In genomic region chr20:53939554-53940355, GRCh38 we compare ENCODE assay signal across 1 cellular context.
TF ChIP-seq lines count a peak whose summit lies in the region.

No MANE protein-coding gene starts in this region.

TF ChIP-seq in HepG2, 621 proteins besides CTCF, POLR2A, EP300 and RAD21 (continued from another document and continues in another):
- TF ChIP-seq IKZF4 (CRISPR knock-in tag; IDR thresholded peaks at IDR 0.05; ENCODE audit: borderline replicate concordance, low read depth, not compliant biosample characterization) (no peak), ZNF3 (CRISPR knock-in tag; IDR thresholded peaks at IDR 0.05) (peak; percentile 90), ZSCAN22 (CRISPR knock-in tag; IDR thresholded peaks at IDR 0.05) (no peak), KDM5B (CRISPR knock-in tag; IDR thresholded peaks at IDR 0.05; ENCODE audit: borderline replicate concordance) (no peak), RARA (CRISPR knock-in tag; IDR thresholded peaks at IDR 0.05) (no peak), EEA1 (CRISPR knock-in tag; IDR thresholded peaks at IDR 0.05; ENCODE audit: borderline replicate concordance) (no peak), ZNF546 (CRISPR knock-in tag; conservative IDR thresholded peaks at IDR 0.05) (no peak), ZBTB42 (CRISPR knock-in tag; IDR thresholded peaks at IDR 0.05) (0 out of 2 replicates have a peak, but pooled peaks have one; percentile 30), JUND (CRISPR knock-in tag; IDR thresholded peaks at IDR 0.05) (no peak), KAT7 (CRISPR knock-in tag; IDR thresholded peaks at IDR 0.05; ENCODE audit: borderline replicate concordance) (no peak), MAFK (conservative IDR thresholded peaks at IDR 0.05 in 1 of 2, IDR thresholded peaks at IDR 0.05 in 1 of 2; ENCODE audit: low read length in 2 of 2) (no peak), BORCS8-MEF2B (CRISPR knock-in tag; IDR thresholded peaks at IDR 0.05) (peak; percentile 81; the same call in 1 of the 2 replicates), ZSCAN5A (CRISPR knock-in tag; IDR thresholded peaks at IDR 0.05; ENCODE audit: borderline replicate concordance) (peak; percentile 80; the same call in 1 of the 2 replicates), THAP8 (CRISPR knock-in tag; IDR thresholded peaks at IDR 0.05; ENCODE audit: borderline replicate concordance) (no peak), SMAD9 (CRISPR knock-in tag; IDR thresholded peaks at IDR 0.05) (0 out of 2 replicates have a peak, but pooled peaks have one; percentile 10), BCL6 (CRISPR knock-in tag; IDR thresholded peaks at IDR 0.05) (peak; percentile 80), NFYB (CRISPR knock-in tag; IDR thresholded peaks at IDR 0.05) (no peak), ZNF788 (CRISPR knock-in tag; IDR thresholded peaks at IDR 0.05; ENCODE audit: borderline replicate concordance) (no peak), ZNF746 (CRISPR knock-in tag; IDR thresholded peaks at IDR 0.05) (no peak), ZNF781 (CRISPR knock-in tag; IDR thresholded peaks at IDR 0.05; ENCODE audit: borderline replicate concordance, not compliant biosample characterization) (peak; percentile 82), RFX5 (IDR thresholded peaks at IDR 0.05; ENCODE audit: low read depth, low read length) (no peak), JUNB (CRISPR knock-in tag; IDR thresholded peaks at IDR 0.05; ENCODE audit: borderline replicate concordance) (no peak), ZNF367 (CRISPR knock-in tag; IDR thresholded peaks at IDR 0.05; ENCODE audit: borderline replicate concordance) (no peak), HES4 (CRISPR knock-in tag; IDR thresholded peaks at IDR 0.05; ENCODE audit: borderline replicate concordance) (no peak), ZNF550 (CRISPR knock-in tag; IDR thresholded peaks at IDR 0.05; ENCODE audit: borderline replicate concordance) (no peak), ZNF446 (CRISPR knock-in tag; IDR thresholded peaks at IDR 0.05) (no peak), RBAK (CRISPR knock-in tag; IDR thresholded peaks at IDR 0.05) (no peak), AGO1 (IDR thresholded peaks at IDR 0.05; ENCODE audit: low read depth, low read length, poor library complexity, severe bottlenecking) (no peak), ZNF260 (CRISPR knock-in tag; IDR thresholded peaks at IDR 0.05; ENCODE audit: borderline replicate concordance, low read depth) (no peak), ZC3H4 (CRISPR knock-in tag; IDR thresholded peaks at IDR 0.05; ENCODE audit: borderline replicate concordance) (no peak), MEIS1 (CRISPR knock-in tag; IDR thresholded peaks at IDR 0.05; ENCODE audit: borderline replicate concordance) (no peak), SIN3A (IDR thresholded peaks at IDR 0.05; ENCODE audit: borderline replicate concordance, low read depth, low read length) (no peak), SSRP1 (CRISPR knock-in tag; IDR thresholded peaks at IDR 0.05) (no peak), ZNF616 (CRISPR knock-in tag; IDR thresholded peaks at IDR 0.05; ENCODE audit: low read depth) (no peak), ZBTB38 (CRISPR knock-in tag; IDR thresholded peaks at IDR 0.05) (no peak), HNF4A (CRISPR knock-in tag; IDR thresholded peaks at IDR 0.05) (no peak), RBM39 (IDR thresholded peaks at IDR 0.05; ENCODE audit: low read depth, low read length, poor library complexity, severe bottlenecking) (no peak)
- TF ChIP-seq, protein P1, sequence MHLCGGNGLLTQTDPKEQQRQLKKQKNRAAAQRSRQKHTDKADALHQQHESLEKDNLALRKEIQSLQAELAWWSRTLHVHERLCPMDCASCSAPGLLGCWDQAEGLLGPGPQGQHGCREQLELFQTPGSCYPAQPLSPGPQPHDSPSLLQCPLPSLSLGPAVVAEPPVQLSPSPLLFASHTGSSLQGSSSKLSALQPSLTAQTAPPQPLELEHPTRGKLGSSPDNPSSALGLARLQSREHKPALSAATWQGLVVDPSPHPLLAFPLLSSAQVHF (CRISPR knock-in tag; IDR thresholded peaks at IDR 0.05): no peak
- TF ChIP-seq, protein P2, sequence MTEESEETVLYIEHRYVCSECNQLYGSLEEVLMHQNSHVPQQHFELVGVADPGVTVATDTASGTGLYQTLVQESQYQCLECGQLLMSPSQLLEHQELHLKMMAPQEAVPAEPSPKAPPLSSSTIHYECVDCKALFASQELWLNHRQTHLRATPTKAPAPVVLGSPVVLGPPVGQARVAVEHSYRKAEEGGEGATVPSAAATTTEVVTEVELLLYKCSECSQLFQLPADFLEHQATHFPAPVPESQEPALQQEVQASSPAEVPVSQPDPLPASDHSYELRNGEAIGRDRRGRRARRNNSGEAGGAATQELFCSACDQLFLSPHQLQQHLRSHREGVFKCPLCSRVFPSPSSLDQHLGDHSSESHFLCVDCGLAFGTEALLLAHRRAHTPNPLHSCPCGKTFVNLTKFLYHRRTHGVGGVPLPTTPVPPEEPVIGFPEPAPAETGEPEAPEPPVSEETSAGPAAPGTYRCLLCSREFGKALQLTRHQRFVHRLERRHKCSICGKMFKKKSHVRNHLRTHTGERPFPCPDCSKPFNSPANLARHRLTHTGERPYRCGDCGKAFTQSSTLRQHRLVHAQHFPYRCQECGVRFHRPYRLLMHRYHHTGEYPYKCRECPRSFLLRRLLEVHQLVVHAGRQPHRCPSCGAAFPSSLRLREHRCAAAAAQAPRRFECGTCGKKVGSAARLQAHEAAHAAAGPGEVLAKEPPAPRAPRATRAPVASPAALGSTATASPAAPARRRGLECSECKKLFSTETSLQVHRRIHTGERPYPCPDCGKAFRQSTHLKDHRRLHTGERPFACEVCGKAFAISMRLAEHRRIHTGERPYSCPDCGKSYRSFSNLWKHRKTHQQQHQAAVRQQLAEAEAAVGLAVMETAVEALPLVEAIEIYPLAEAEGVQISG (CRISPR knock-in tag; IDR thresholded peaks at IDR 0.05): no peak; the same call in 1 of the 2 replicates
- TF ChIP-seq, protein P3, sequence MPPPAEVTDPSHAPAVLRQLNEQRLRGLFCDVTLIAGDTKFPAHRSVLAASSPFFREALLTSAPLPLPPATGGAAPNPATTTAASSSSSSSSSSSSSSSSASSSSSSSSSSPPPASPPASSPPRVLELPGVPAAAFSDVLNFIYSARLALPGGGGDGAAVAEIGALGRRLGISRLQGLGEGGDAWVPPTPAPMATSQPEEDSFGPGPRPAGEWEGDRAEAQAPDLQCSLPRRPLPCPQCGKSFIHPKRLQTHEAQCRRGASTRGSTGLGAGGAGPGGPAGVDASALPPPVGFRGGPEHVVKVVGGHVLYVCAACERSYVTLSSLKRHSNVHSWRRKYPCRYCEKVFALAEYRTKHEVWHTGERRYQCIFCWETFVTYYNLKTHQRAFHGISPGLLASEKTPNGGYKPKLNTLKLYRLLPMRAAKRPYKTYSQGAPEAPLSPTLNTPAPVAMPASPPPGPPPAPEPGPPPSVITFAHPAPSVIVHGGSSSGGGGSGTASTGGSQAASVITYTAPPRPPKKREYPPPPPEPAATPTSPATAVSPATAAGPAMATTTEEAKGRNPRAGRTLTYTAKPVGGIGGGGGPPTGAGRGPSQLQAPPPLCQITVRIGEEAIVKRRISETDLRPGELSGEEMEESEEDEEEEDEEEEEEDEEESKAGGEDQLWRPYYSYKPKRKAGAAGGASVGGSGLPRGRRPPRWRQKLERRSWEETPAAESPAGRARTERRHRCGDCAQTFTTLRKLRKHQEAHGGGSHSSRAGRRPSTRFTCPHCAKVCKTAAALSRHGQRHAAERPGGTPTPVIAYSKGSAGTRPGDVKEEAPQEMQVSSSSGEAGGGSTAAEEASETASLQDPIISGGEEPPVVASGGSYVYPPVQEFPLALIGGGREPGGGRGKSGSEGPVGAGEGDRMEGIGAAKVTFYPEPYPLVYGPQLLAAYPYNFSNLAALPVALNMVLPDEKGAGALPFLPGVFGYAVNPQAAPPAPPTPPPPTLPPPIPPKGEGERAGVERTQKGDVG (CRISPR knock-in tag; IDR thresholded peaks at IDR 0.05; ENCODE audit: borderline replicate concordance): no peak
- TF ChIP-seq, protein P4, sequence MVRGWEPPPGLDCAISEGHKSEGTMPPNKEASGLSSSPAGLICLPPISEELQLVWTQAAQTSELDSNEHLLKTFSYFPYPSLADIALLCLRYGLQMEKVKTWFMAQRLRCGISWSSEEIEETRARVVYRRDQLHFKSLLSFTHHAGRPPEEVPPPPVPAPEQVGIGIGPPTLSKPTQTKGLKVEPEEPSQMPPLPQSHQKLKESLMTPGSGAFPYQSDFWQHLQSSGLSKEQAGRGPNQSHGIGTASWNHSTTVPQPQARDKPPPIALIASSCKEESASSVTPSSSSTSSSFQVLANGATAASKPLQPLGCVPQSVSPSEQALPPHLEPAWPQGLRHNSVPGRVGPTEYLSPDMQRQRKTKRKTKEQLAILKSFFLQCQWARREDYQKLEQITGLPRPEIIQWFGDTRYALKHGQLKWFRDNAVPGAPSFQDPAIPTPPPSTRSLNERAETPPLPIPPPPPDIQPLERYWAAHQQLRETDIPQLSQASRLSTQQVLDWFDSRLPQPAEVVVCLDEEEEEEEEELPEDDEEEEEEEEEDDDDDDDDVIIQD (CRISPR knock-in tag; IDR thresholded peaks at IDR 0.05; ENCODE audit: low read depth): peak; percentile 40; the same call in 1 of the 2 replicates
- TF ChIP-seq, protein P5, sequence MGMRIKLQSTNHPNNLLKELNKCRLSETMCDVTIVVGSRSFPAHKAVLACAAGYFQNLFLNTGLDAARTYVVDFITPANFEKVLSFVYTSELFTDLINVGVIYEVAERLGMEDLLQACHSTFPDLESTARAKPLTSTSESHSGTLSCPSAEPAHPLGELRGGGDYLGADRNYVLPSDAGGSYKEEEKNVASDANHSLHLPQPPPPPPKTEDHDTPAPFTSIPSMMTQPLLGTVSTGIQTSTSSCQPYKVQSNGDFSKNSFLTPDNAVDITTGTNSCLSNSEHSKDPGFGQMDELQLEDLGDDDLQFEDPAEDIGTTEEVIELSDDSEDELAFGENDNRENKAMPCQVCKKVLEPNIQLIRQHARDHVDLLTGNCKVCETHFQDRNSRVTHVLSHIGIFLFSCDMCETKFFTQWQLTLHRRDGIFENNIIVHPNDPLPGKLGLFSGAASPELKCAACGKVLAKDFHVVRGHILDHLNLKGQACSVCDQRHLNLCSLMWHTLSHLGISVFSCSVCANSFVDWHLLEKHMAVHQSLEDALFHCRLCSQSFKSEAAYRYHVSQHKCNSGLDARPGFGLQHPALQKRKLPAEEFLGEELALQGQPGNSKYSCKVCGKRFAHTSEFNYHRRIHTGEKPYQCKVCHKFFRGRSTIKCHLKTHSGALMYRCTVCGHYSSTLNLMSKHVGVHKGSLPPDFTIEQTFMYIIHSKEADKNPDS (CRISPR knock-in tag; IDR thresholded peaks at IDR 0.05): no peak
- TF ChIP-seq, protein P6, sequence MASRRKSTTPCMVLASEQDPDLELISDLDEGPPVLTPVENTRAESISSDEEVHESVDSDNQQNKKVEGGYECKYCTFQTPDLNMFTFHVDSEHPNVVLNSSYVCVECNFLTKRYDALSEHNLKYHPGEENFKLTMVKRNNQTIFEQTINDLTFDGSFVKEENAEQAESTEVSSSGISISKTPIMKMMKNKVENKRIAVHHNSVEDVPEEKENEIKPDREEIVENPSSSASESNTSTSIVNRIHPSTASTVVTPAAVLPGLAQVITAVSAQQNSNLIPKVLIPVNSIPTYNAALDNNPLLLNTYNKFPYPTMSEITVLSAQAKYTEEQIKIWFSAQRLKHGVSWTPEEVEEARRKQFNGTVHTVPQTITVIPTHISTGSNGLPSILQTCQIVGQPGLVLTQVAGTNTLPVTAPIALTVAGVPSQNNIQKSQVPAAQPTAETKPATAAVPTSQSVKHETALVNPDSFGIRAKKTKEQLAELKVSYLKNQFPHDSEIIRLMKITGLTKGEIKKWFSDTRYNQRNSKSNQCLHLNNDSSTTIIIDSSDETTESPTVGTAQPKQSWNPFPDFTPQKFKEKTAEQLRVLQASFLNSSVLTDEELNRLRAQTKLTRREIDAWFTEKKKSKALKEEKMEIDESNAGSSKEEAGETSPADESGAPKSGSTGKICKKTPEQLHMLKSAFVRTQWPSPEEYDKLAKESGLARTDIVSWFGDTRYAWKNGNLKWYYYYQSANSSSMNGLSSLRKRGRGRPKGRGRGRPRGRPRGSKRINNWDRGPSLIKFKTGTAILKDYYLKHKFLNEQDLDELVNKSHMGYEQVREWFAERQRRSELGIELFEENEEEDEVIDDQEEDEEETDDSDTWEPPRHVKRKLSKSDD (CRISPR knock-in tag; IDR thresholded peaks at IDR 0.05; ENCODE audit: low read depth): peak; percentile 45; the same call in 1 of the 2 replicates
- TF ChIP-seq, protein P7, sequence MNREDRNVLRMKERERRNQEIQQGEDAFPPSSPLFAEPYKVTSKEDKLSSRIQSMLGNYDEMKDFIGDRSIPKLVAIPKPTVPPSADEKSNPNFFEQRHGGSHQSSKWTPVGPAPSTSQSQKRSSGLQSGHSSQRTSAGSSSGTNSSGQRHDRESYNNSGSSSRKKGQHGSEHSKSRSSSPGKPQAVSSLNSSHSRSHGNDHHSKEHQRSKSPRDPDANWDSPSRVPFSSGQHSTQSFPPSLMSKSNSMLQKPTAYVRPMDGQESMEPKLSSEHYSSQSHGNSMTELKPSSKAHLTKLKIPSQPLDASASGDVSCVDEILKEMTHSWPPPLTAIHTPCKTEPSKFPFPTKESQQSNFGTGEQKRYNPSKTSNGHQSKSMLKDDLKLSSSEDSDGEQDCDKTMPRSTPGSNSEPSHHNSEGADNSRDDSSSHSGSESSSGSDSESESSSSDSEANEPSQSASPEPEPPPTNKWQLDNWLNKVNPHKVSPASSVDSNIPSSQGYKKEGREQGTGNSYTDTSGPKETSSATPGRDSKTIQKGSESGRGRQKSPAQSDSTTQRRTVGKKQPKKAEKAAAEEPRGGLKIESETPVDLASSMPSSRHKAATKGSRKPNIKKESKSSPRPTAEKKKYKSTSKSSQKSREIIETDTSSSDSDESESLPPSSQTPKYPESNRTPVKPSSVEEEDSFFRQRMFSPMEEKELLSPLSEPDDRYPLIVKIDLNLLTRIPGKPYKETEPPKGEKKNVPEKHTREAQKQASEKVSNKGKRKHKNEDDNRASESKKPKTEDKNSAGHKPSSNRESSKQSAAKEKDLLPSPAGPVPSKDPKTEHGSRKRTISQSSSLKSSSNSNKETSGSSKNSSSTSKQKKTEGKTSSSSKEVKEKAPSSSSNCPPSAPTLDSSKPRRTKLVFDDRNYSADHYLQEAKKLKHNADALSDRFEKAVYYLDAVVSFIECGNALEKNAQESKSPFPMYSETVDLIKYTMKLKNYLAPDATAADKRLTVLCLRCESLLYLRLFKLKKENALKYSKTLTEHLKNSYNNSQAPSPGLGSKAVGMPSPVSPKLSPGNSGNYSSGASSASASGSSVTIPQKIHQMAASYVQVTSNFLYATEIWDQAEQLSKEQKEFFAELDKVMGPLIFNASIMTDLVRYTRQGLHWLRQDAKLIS (CRISPR knock-in tag; IDR thresholded peaks at IDR 0.05): no peak
